In the genomic region with DNA sequence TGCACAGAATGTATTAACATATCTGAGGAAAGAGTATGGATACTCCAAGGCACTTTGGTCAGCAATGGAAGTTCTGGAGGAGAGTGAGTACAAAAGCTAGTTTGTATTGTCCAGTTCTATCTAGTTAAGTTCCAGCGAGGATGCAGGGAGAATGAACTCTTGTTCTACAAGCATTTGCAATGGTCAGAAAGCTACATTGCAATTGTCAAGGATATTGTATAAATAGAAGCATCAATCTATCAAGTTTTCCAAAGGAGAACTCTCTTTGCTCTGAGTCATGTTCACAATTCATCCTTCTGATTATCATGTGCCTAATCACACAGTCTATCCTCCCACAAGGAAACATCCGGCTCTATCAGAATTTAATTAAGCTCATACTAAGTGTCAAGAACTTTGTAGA, we compare ENCODE assay signal across 27 cellular contexts.
"Had no signal": no experiment of that assay in that cellular context is flagged by ENCODE, and none has a peak within 500 bp of the region (broad histone marks: within the 10 kb centered on the region; RNA-seq: fewer than 3 reads in every experiment).

No MANE protein-coding gene starts in this region.

- H3K9ac ChIP-seq: parathyroid adenoma had no signal

- H3K27ac ChIP-seq: ovary, parathyroid adenoma, psoas muscle, right lobe of liver, sigmoid colon, suprapubic skin, testis, tibial artery, transverse colon, upper lobe of right lung, vagina had no signal

- H3K79me2 ChIP-seq: parathyroid adenoma had no signal

- H3K9me3 ChIP-seq: ovary, psoas muscle, right lobe of liver, suprapubic skin, testis, tibial artery, transverse colon, upper lobe of right lung, vagina had no signal

- H3K36me3 ChIP-seq: ovary, right lobe of liver, sigmoid colon, suprapubic skin, tibial artery, transverse colon, upper lobe of right lung, vagina had no signal

- DNase-seq: naive thymus-derived CD8-positive, alpha-beta T cell; nephron progenitor cell; occipital lobe; ovary; posterior cingulate gyrus; psoas muscle; right cardiac atrium; right lobe of liver; sigmoid colon; small intestine; stimulated activated CD4-positive, alpha-beta T cell treated with anti-CD3 and anti-CD28 coated beads, Interleukin-15, amount 100 ng/mL, for 24 hours; stimulated activated CD4-positive, alpha-beta T cell treated with anti-CD3 and anti-CD28 coated beads, Interleukin-2, amount 100 ng/mL, for 24 hours; stimulated activated CD4-positive, alpha-beta T cell treated with anti-CD3 and anti-CD28 coated beads, Interleukin-2, amount 100 ng/mL, for 48 hours; stimulated activated CD4-positive, alpha-beta T cell treated with anti-CD3 and anti-CD28 coated beads, Interleukin-4, amount 100 ng/mL, for 24 hours; stimulated activated naive B cell treated with anti-CD40 and anti-IgM and Interleukin-4, amounts not matched to agents 10 μg/mL and 1 μg/mL and 100 μg/mL, for 72 hours; stimulated activated naive CD4-positive, alpha-beta T cell treated with Interleukin-2 at 50 U/mL for 16 hours; stimulated activated naive CD8-positive, alpha-beta T cell treated with anti-CD3 and anti-CD28 coated beads, Interleukin-15, amount 100 ng/mL, for 72 hours; substantia nigra; testis; tibial artery; transverse colon; upper lobe of right lung had no signal

- H2AFZ ChIP-seq: parathyroid adenoma had no signal

- H3K4me3 ChIP-seq: ovary, psoas muscle, right lobe of liver, sigmoid colon, suprapubic skin, testis, tibial artery, transverse colon, upper lobe of right lung, vagina had no signal

- H3K27me3 ChIP-seq: ovary, right lobe of liver, sigmoid colon, suprapubic skin, testis, tibial artery, transverse colon, upper lobe of right lung, vagina had no signal

- ATAC-seq: naive thymus-derived CD8-positive, alpha-beta T cell; natural killer cell treated with Interleukin-12 subunit alpha and Interleukin-12 subunit beta and Interleukin-15 and Interleukin-18, amount 100 ng/mL, for 72 hours; psoas muscle; right cardiac atrium; right lobe of liver; stimulated activated effector memory CD8-positive, alpha-beta T cell treated with anti-CD3 and anti-CD28 coated beads, Interleukin-12 subunit alpha, Interleukin-12 subunit beta, amount 100 ng/mL, for 72 hours; stimulated activated naive B cell treated with anti-CD40 and anti-IgM and Interleukin-4, amounts not matched to agents 10 μg/mL and 1 μg/mL and 100 μg/mL, for 72 hours; stimulated activated naive CD8-positive, alpha-beta T cell treated with anti-CD3 and anti-CD28 coated beads, Interleukin-15, amount 100 ng/mL, for 72 hours; upper lobe of right lung had no signal

- H3K4me1 ChIP-seq: parathyroid adenoma, psoas muscle, right lobe of liver, sigmoid colon, suprapubic skin, testis, tibial artery, transverse colon, upper lobe of right lung, vagina had no signal
